ENCODE assay signal across 1 cellular context in genomic region chr5:22911019-22911418, GRCh38.
TF ChIP-seq lines count a peak whose summit lies in the region.

No MANE protein-coding gene starts in this region.

TF ChIP-seq in H1, 55 proteins besides CTCF, POLR2A, EP300 and RAD21 (continued from another document):
- TF ChIP-seq FOSL1 (IDR thresholded peaks at IDR 0.05; ENCODE audit: insufficient read depth, low read depth, low read length): no peak
- no peak for TF ChIP-seq TCF12 (IDR thresholded peaks at IDR 0.05; ENCODE audit: low read depth, low read length)
- no peak for TF ChIP-seq KDM4A (IDR thresholded peaks at IDR 0.05; ENCODE audit: low read depth, low read length, severe bottlenecking)
